14 cellular contexts compared by ENCODE assay signal in genomic region chr5:139863361-139863760, GRCh38.
DNase-seq lines count a peak whose midpoint lies in the region; ATAC-seq, FAIRE-seq and TF ChIP-seq lines count a peak whose summit lies in the region.
"Had no signal": no experiment of that assay in that cellular context is flagged by ENCODE, and none has a peak within 500 bp of the region (broad histone marks: within the 10 kb centered on the region; RNA-seq: fewer than 3 reads in every experiment).

No MANE protein-coding gene starts in this region.

- 24 to 35% (median 34%) methylated on average over 9 of the region's 9 CpGs for WGBS in psoas muscle, 3 donors
- WGBS in esophagus muscularis mucosa, result 53% methylated on average over 6 of the region's 9 CpGs

- intact Hi-C loops in psoas muscle (cut with DNase I) (loop anchor here (5.0 kb wide), 1 partner anchor 104 kb away; no protein-coding TSS in a partner anchor), esophagus muscularis mucosa (cut with DNase I) (no loop called here)

- no peak for TF ChIP-seq EP300 in esophagus muscularis mucosa (IDR thresholded peaks at IDR 0.05)

- H3K27ac ChIP-seq in psoas muscle, result peak overlapping the region; percentile 82
- H3K27ac ChIP-seq in esophagus muscularis mucosa (replicated peaks in 1 of 4), result peak overlapping the region in 2 of 4 donors; percentile 43 to 48
- H3K27ac ChIP-seq: A549, SK-N-MC, tibial nerve, WERI-Rb-1 had no signal

- no peaks in the 10 kb centered on the region for H3K27me3 ChIP-seq in psoas muscle (ENCODE audit: insufficient read depth in 3 of 3, low read length in 2 of 3)
- H3K27me3 ChIP-seq in esophagus muscularis mucosa, result no peaks in the 10 kb centered on the region
- H3K27me3 ChIP-seq: tibial nerve had no signal

- TF ChIP-seq CTCF in psoas muscle (IDR thresholded peaks at IDR 0.05), result no peak
- no peak for TF ChIP-seq CTCF in esophagus muscularis mucosa (IDR thresholded peaks at IDR 0.05)

- H3K4me3 ChIP-seq in psoas muscle, result no peak overlapping the region
- no peak overlapping the region for H3K4me3 ChIP-seq in esophagus muscularis mucosa
- H3K4me3 ChIP-seq: A549, K562, SK-N-MC, tibial nerve had no signal

- ATAC-seq in psoas muscle, result peak; percentile 73 to 90 (median 80)
- no peak for ATAC-seq in GM18867 (IDR thresholded peaks at IDR 0.05; ENCODE audit: unreplicated experiment)

- H3K36me3 ChIP-seq in psoas muscle (ENCODE audit: insufficient read depth in 1 of 2, low read depth in 1 of 2), result no peaks in the 10 kb centered on the region
- H3K36me3 ChIP-seq in esophagus muscularis mucosa, result no peaks in the 10 kb centered on the region
- H3K36me3 ChIP-seq: tibial nerve, WERI-Rb-1 had no signal

- DNase-seq in AG20443 (ENCODE audit: low spot score) (peak; percentile 64), cerebellar nuclear complex (lab: John Stamatoyannopoulos, UW) (peak; percentile 54 to 90), hypothalamus (lab: John Stamatoyannopoulos, UW) (peak in 46 of 51 donors; percentile 25 to 91 (median 72)), psoas muscle (peak; percentile 73 to 85), NCI-H2196 (lab: John Stamatoyannopoulos, UW; ENCODE audit: unreplicated experiment) (no peak), esophagus muscularis mucosa (ENCODE audit: extremely low spot score) (no peak), H54 (ENCODE audit: insufficient read length, low spot score) (no peak)
- DNase-seq: amniotic stem cell had no signal

- FAIRE-seq in H54 (lab: Jason Lieb, UNC), result no peak
- FAIRE-seq: A549 had no signal

- no peak for TF ChIP-seq POLR2A in esophagus muscularis mucosa (IDR thresholded peaks at IDR 0.05; ENCODE audit: low read depth)
- no peak for TF ChIP-seq POLR2A in H54 (IDR thresholded peaks at IDR 0.05; ENCODE audit: low read depth, low read length)

- H3K4me1 ChIP-seq in psoas muscle (peaks cover 12% of the 10 kb centered on the region), esophagus muscularis mucosa (peaks cover 8 to 22% (median 15%) of the 10 kb centered on the region in 4 donors)
- H3K4me1 ChIP-seq: tibial nerve had no signal

- H3K9me3 ChIP-seq in psoas muscle, result no peaks in the 10 kb centered on the region
- no peaks in the 10 kb centered on the region for H3K9me3 ChIP-seq in esophagus muscularis mucosa
- H3K9me3 ChIP-seq: A549, tibial nerve had no signal

Comparison
In these comparisons a context has a peak if more than half of its experiments do, and no peak if none do; other contexts are left out.
1. DNase-seq: peak in AG20443 (single experiment), cerebellar nuclear complex (2 of 2), hypothalamus (46 of 51) and psoas muscle (2 of 2); none in NCI-H2196 (single experiment), esophagus muscularis mucosa (single experiment) and H54 (single experiment).